ENCODE assay signal across 1 cellular context in genomic region chr20:33709398-33709797, GRCh38.
TF ChIP-seq lines count a peak whose summit lies in the region.

No MANE protein-coding gene starts in this region.

TF ChIP-seq in HepG2, 621 proteins besides CTCF, POLR2A, EP300 and RAD21 (continued from another document):
- TF ChIP-seq, protein P1, sequence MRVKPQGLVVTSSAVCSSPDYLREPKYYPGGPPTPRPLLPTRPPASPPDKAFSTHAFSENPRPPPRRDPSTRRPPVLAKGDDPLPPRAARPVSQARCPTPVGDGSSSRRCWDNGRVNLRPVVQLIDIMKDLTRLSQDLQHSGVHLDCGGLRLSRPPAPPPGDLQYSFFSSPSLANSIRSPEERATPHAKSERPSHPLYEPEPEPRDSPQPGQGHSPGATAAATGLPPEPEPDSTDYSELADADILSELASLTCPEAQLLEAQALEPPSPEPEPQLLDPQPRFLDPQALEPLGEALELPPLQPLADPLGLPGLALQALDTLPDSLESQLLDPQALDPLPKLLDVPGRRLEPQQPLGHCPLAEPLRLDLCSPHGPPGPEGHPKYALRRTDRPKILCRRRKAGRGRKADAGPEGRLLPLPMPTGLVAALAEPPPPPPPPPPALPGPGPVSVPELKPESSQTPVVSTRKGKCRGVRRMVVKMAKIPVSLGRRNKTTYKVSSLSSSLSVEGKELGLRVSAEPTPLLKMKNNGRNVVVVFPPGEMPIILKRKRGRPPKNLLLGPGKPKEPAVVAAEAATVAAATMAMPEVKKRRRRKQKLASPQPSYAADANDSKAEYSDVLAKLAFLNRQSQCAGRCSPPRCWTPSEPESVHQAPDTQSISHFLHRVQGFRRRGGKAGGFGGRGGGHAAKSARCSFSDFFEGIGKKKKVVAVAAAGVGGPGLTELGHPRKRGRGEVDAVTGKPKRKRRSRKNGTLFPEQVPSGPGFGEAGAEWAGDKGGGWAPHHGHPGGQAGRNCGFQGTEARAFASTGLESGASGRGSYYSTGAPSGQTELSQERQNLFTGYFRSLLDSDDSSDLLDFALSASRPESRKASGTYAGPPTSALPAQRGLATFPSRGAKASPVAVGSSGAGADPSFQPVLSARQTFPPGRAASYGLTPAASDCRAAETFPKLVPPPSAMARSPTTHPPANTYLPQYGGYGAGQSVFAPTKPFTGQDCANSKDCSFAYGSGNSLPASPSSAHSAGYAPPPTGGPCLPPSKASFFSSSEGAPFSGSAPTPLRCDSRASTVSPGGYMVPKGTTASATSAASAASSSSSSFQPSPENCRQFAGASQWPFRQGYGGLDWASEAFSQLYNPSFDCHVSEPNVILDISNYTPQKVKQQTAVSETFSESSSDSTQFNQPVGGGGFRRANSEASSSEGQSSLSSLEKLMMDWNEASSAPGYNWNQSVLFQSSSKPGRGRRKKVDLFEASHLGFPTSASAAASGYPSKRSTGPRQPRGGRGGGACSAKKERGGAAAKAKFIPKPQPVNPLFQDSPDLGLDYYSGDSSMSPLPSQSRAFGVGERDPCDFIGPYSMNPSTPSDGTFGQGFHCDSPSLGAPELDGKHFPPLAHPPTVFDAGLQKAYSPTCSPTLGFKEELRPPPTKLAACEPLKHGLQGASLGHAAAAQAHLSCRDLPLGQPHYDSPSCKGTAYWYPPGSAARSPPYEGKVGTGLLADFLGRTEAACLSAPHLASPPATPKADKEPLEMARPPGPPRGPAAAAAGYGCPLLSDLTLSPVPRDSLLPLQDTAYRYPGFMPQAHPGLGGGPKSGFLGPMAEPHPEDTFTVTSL (CRISPR knock-in tag; IDR thresholded peaks at IDR 0.05; ENCODE audit: borderline replicate concordance): peak; percentile 72; the same call in 1 of the 2 replicates
- TF ChIP-seq SP1 (IDR thresholded peaks at IDR 0.05) (no peak), SP1 (CRISPR knock-in tag; IDR thresholded peaks at IDR 0.05) (0 out of 2 replicates have a peak, but pooled peaks have one; percentile 3), ZNF710 (CRISPR knock-in tag; IDR thresholded peaks at IDR 0.05; ENCODE audit: borderline replicate concordance) (0 out of 2 replicates have a peak, but pooled peaks have one; percentile 32), RXRB (CRISPR knock-in tag; IDR thresholded peaks at IDR 0.05; ENCODE audit: borderline replicate concordance) (peak; percentile 56; the same call in 1 of the 2 replicates), NR2F6 (IDR thresholded peaks at IDR 0.05) (peak; percentile 52), NR2F6 (CRISPR knock-in tag; IDR thresholded peaks at IDR 0.05) (no peak), HDAC1 (CRISPR knock-in tag; IDR thresholded peaks at IDR 0.05) (peak; percentile 30; the same call in 1 of the 2 replicates), SMC3 (IDR thresholded peaks at IDR 0.05; ENCODE audit: low read length) (no peak), ONECUT2 (CRISPR knock-in tag; IDR thresholded peaks at IDR 0.05) (peak; percentile 62; the same call in 1 of the 2 replicates), ZSCAN21 (CRISPR knock-in tag; IDR thresholded peaks at IDR 0.05; ENCODE audit: borderline replicate concordance) (no peak), HNF4A (CRISPR knock-in tag; IDR thresholded peaks at IDR 0.05) (peak; percentile 31; the same call in 1 of the 2 replicates)
TF ChIP-seq in HepG2: peak in this region for 28.
